In the genomic region with DNA sequence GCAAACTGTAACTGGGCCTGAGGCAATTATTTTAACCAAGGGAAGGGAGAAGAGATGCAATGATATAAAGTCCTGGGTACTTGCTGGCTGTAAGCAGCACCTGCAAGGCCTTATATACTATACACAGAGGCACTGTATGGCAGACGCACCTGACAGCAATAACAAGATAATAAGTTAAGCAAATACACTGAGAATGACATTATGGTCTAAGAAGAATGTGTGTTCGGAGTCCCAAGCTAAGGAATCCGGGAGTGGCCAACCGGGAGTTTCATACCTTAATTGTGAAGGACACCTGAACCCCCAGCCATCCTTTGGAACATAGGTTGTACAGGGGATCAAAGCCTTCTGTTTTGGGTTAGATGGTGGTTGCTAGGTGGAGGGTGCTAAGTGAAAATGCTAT, we compare ENCODE assay signal across 16 cellular contexts. TPM values are rescaled to one million over a fixed set of nuclear protein-coding genes. Genes with fewer than 3 reads are reported as not detected.
DNase-seq lines count a peak whose midpoint lies in the region; TF ChIP-seq lines count a peak whose summit lies in the region.
"Had no signal": no experiment of that assay in that cellular context is flagged by ENCODE, and none has a peak within 500 bp of the region (broad histone marks: within the 10 kb centered on the region; RNA-seq: fewer than 3 reads in every experiment).

No MANE protein-coding gene starts in this region.

- in situ Hi-C loops in transverse colon (cut with MboI; ENCODE audit: low pct_ligation_motif_present in 1 of 4, low pct_unique_long_range_greater_than_20kb in 1 of 4, low sequenced_read_pairs in 3 of 4): loop anchor here in 1 of 4 donors (5.0 kb wide), 1 partner anchor 139 kb away; no protein-coding TSS in a partner anchor

- TF ChIP-seq CTCF in Caco-2 (IDR thresholded peaks at IDR 0.05; ENCODE audit: insufficient read depth in 1 of 2, low read depth in 1 of 2, low read length in 1 of 2, severe bottlenecking in 1 of 2, unreplicated experiment in 1 of 2): no peak
- TF ChIP-seq CTCF in VCaP (conservative IDR thresholded peaks at IDR 0.05): no peak
- no peak for TF ChIP-seq CTCF in mesothelial cell of epicardium (IDR thresholded peaks at IDR 0.05; ENCODE audit: unreplicated experiment)
- no peak for TF ChIP-seq CTCF in transverse colon (IDR thresholded peaks at IDR 0.05)

- POLR2A ChIA-PET in Caco-2 (lab: Charles Lee): interaction anchor here (0.6 kb wide), 1 partner anchor 53 kb away, joined by 4 read pairs; no protein-coding TSS in a partner anchor

- peak overlapping the region; percentile 72 for H3K27ac Mint-ChIP-seq in Caco-2 (ENCODE audit: unreplicated experiment)
- H3K27ac Mint-ChIP-seq in mesothelial cell of epicardium: peak overlapping the region; percentile 75
- no peak overlapping the region for H3K27ac Mint-ChIP-seq in activated naive CD4-positive, alpha-beta T cell treated with anti-CD3 and anti-CD28 coated beads, Interleukin-2, amount 10 ng/mL, durations not matched to agents 7 days and 5 days
- H3K27ac Mint-ChIP-seq: B cell; CD4-positive, alpha-beta T cell; GM23338 had no signal

- H3K9me3 ChIP-seq in Caco-2 (no peaks in the 10 kb centered on the region), transverse colon (no peaks in the 10 kb centered on the region)

- CTCF ChIA-PET in Caco-2 (lab: Charles Lee): no interaction called here
- CTCF ChIA-PET in activated naive CD4-positive, alpha-beta T cell treated with anti-CD3 and anti-CD28 coated beads, Interleukin-2, amount 10 ng/mL, durations not matched to agents 7 days and 5 days (lab: Charles Lee): interaction anchor here (1.2 to 1.4 kb wide), 3 partner anchors 68 to 137 kb away, joined by 3 to 11 read pairs (median 4); no protein-coding TSS in a partner anchor

- H3K4me3 Mint-ChIP-seq in Caco-2 (ENCODE audit: unreplicated experiment) (no peak overlapping the region), mesothelial cell of epicardium (no peak overlapping the region)
- H3K4me3 Mint-ChIP-seq in activated naive CD4-positive, alpha-beta T cell treated with anti-CD3 and anti-CD28 coated beads, Interleukin-2, amount 10 ng/mL, durations not matched to agents 7 days and 5 days: no peak overlapping the region
- H3K4me3 Mint-ChIP-seq: B cell; CD4-positive, alpha-beta T cell; GM23338; H9 had no signal

- 69 to 79% methylated on average over 2 to 4 of the region's 4 CpGs for WGBS in transverse colon (ENCODE audit: low coverage in 1 of 2), 2 donors

- H3K4me1 ChIP-seq in Caco-2: peaks cover 26% of the 10 kb centered on the region
- peaks cover 7 to 51% (median 19%) of the 10 kb centered on the region in 4 donors for H3K4me1 ChIP-seq in transverse colon

- TF ChIP-seq POLR2A in transverse colon (IDR thresholded peaks at IDR 0.05): no peak

- no peak for TF ChIP-seq EP300 in transverse colon (IDR thresholded peaks at IDR 0.05; ENCODE audit: low read depth)

- H3K27ac ChIP-seq in VCaP: peak overlapping the region; percentile 73
- peak overlapping the region in 2 of 4 donors; percentile 35 to 43 for H3K27ac ChIP-seq in transverse colon

- H3K36me3 ChIP-seq in Caco-2 (ENCODE audit: control insufficient read depth, insufficient read depth, low read length): no peaks in the 10 kb centered on the region
- H3K36me3 ChIP-seq in transverse colon: no peaks in the 10 kb centered on the region

- DNase-seq in Caco-2 (peak; percentile 63 to 76), mesothelial cell of epicardium (ENCODE audit: low spot score in 2 of 2, unreplicated experiment in 2 of 2) (no peak), transverse colon (peak; percentile 29), amygdala (lab: John Stamatoyannopoulos, UW) (no peak), NCI-H2081 (lab: John Stamatoyannopoulos, UW) (no peak)
- DNase-seq in activated naive CD4-positive, alpha-beta T cell treated with anti-CD3 and anti-CD28 coated beads, Interleukin-2, amount 10 ng/mL, durations not matched to agents 7 days and 5 days: no peak
- DNase-seq: 8988T; C1 segment of cervical spinal cord; CD4-positive, alpha-beta T cell; DMS153; DMS79 treated with DMSO at 0.1 percent for 48 hours; EL; H9 had no signal

- H3K36me3 Mint-ChIP-seq in Caco-2 (ENCODE audit: insufficient read depth, unreplicated experiment) (no peaks in the 10 kb centered on the region), mesothelial cell of epicardium (no peaks in the 10 kb centered on the region)
- H3K36me3 Mint-ChIP-seq in activated naive CD4-positive, alpha-beta T cell treated with anti-CD3 and anti-CD28 coated beads, Interleukin-2, amount 10 ng/mL, durations not matched to agents 7 days and 5 days: no peaks in the 10 kb centered on the region

- H3K27me3 Mint-ChIP-seq in Caco-2 (ENCODE audit: insufficient read depth, unreplicated experiment): no peaks in the 10 kb centered on the region
- H3K27me3 Mint-ChIP-seq in mesothelial cell of epicardium (ENCODE audit: low read depth): no peaks in the 10 kb centered on the region
- H3K27me3 Mint-ChIP-seq in activated naive CD4-positive, alpha-beta T cell treated with anti-CD3 and anti-CD28 coated beads, Interleukin-2, amount 10 ng/mL, durations not matched to agents 7 days and 5 days: peaks cover 25% of the 10 kb centered on the region

- no TSS peak for BruUV-seq in Caco-2 (replicated peaks; lab: Mats Ljungman, UMichigan)

- H3K9me3 Mint-ChIP-seq in Caco-2 (ENCODE audit: unreplicated experiment) (no peaks in the 10 kb centered on the region), mesothelial cell of epicardium (no peaks in the 10 kb centered on the region)
- no peaks in the 10 kb centered on the region for H3K9me3 Mint-ChIP-seq in activated naive CD4-positive, alpha-beta T cell treated with anti-CD3 and anti-CD28 coated beads, Interleukin-2, amount 10 ng/mL, durations not matched to agents 7 days and 5 days
- H3K9me3 Mint-ChIP-seq: CD4-positive, alpha-beta T cell; GM23338 had no signal

- intact Hi-C loops in Caco-2 (cut with micrococcal nuclease; ENCODE audit: unreplicated experiment) (loop anchor here (1.0 kb wide), 1 partner anchor 40 kb away; no protein-coding TSS in a partner anchor), transverse colon (cut with DNase I; ENCODE audit: low total_unique reads) (no loop called here)

- H3K4me3 ChIP-seq in Caco-2 (ENCODE audit: low read depth, low read length) (no peak overlapping the region), transverse colon (no peak overlapping the region)
- H3K4me3 ChIP-seq: GM23338 had no signal

- peaks cover 20% of the 10 kb centered on the region for H3K4me1 Mint-ChIP-seq in Caco-2 (ENCODE audit: low read depth, unreplicated experiment)
- peaks cover 53% of the 10 kb centered on the region for H3K4me1 Mint-ChIP-seq in mesothelial cell of epicardium
- peaks cover 18% of the 10 kb centered on the region for H3K4me1 Mint-ChIP-seq in activated naive CD4-positive, alpha-beta T cell treated with anti-CD3 and anti-CD28 coated beads, Interleukin-2, amount 10 ng/mL, durations not matched to agents 7 days and 5 days

- H3K27me3 ChIP-seq in Caco-2 (replicated peaks; ENCODE audit: control insufficient read depth, insufficient read depth, low read length) (no peaks in the 10 kb centered on the region), transverse colon (peaks cover 3% of the 10 kb centered on the region)

RNA-seq across cellular contexts. Expression of a gene that starts 13.7 kb away (rescaled TPM):
- total RNA-seq in Caco-2 (2022): not detected in 2 replicates
- total RNA-seq in mesothelial cell of epicardium: not detected in 3 replicates
- not detected for total RNA-seq in transverse colon
- total RNA-seq: B cell; CD4-positive, alpha-beta T cell; GM23338 had no signal

RNA-seq across cellular contexts. Expression of a gene that starts 59.9 kb away (rescaled TPM):
- total RNA-seq in Caco-2 (2022) (0.21 and 0.27 TPM in 2 replicates), mesothelial cell of epicardium (0.87 to 1.7 TPM (median 0.97 TPM) in 3 replicates), transverse colon (1 to 10 TPM in 2 of 4 donors, under 1 TPM in 1, not detected in 1; 1.00 to 2.0 (median 1.6) TPM)
- total RNA-seq: B cell had no signal

Comparison
In these comparisons a context has a peak if more than half of its experiments do, and no peak if none do; other contexts are left out.
1. DNase-seq: peak in Caco-2 (2 of 2) and transverse colon (single experiment); none in mesothelial cell of epicardium (0 of 2), amygdala (0 of 56), NCI-H2081 (0 of 2) and activated naive CD4-positive, alpha-beta T cell treated with anti-CD3 and anti-CD28 coated beads, Interleukin-2, amount 10 ng/mL, durations not matched to agents 7 days and 5 days (single experiment).